ENCODE assay signal across 24 cellular contexts in genomic region chr1:178798232-178798861, GRCh38.
"Had no signal": no experiment of that assay in that cellular context is flagged by ENCODE, and none has a peak within 500 bp of the region (broad histone marks: within the 10 kb centered on the region; RNA-seq: fewer than 3 reads in every experiment).

No MANE protein-coding gene starts in this region.

- FAIRE-seq: pancreas had no signal

- DNase-seq: colonic mucosa; effector CD8-positive, alpha-beta T cell; heart left ventricle; hippocampal formation; kidney glomerular epithelial cell; lower lobe of right lung; natural killer cell; occipital lobe; pancreas; right cardiac atrium; stimulated activated CD4-positive, alpha-beta T cell treated with anti-CD3 and anti-CD28 coated beads, Interleukin-2, amount 100 ng/mL, for 48 hours; stimulated activated CD8-positive, alpha-beta memory T cell treated with anti-CD3 and anti-CD28 coated beads, Interleukin-4, amount 100 ng/mL, for 48 hours; stimulated activated naive CD8-positive, alpha-beta T cell treated with anti-CD3 and anti-CD28 coated beads, Interleukin-15, Interleukin-2, amounts not matched to agents 100 U/mL and 50 U/mL, for 24 hours; thyroid gland; upper lobe of left lung had no signal

- H3K9me3 ChIP-seq: colonic mucosa, lower lobe of right lung, pancreas, suprapubic skin, thyroid gland, upper lobe of left lung had no signal

- H3K36me3 ChIP-seq: colonic mucosa, heart left ventricle, lower lobe of right lung, pancreas, thyroid gland, upper lobe of left lung had no signal

- H3K27me3 Mint-ChIP-seq: memory B cell, progenitor cell of endocrine pancreas had no signal

- H3K9me3 Mint-ChIP-seq: memory B cell; natural killer cell; neural progenitor cell; stimulated activated effector memory CD8-positive, alpha-beta T cell treated with anti-CD3 and anti-CD28 coated beads, Interleukin-12 subunit alpha, Interleukin-12 subunit beta, amount 100 ng/mL, for 72 hours had no signal

- H3K36me3 Mint-ChIP-seq: natural killer cell; stimulated activated effector memory CD8-positive, alpha-beta T cell treated with anti-CD3 and anti-CD28 coated beads, Interleukin-12 subunit alpha, Interleukin-12 subunit beta, amount 100 ng/mL, for 72 hours had no signal

- H3K4me3 ChIP-seq: colonic mucosa, heart left ventricle, lower lobe of right lung, neural progenitor cell, pancreas, smooth muscle cell, suprapubic skin, thyroid gland, upper lobe of left lung had no signal

- H3K27ac Mint-ChIP-seq: memory B cell; mesothelial cell of epicardium; natural killer cell; neural progenitor cell; progenitor cell of endocrine pancreas; stimulated activated effector memory CD8-positive, alpha-beta T cell treated with anti-CD3 and anti-CD28 coated beads, Interleukin-12 subunit alpha, Interleukin-12 subunit beta, amount 100 ng/mL, for 72 hours had no signal

- H3K27me3 ChIP-seq: colonic mucosa, heart left ventricle, neural progenitor cell, pancreas, suprapubic skin, thyroid gland, upper lobe of left lung had no signal

- H3K4me1 ChIP-seq: colonic mucosa, heart left ventricle, lower lobe of right lung, neural progenitor cell, pancreas, suprapubic skin, upper lobe of left lung had no signal

- H3K4me3 Mint-ChIP-seq: memory B cell; mesothelial cell of epicardium; natural killer cell; neural progenitor cell; stimulated activated effector memory CD8-positive, alpha-beta T cell treated with anti-CD3 and anti-CD28 coated beads, Interleukin-12 subunit alpha, Interleukin-12 subunit beta, amount 100 ng/mL, for 72 hours had no signal

- H3K27ac ChIP-seq: colonic mucosa, heart left ventricle, lower lobe of right lung, neural progenitor cell, pancreas, suprapubic skin, upper lobe of left lung had no signal

- ATAC-seq: esophagus mucosa; heart left ventricle; left lobe of liver; lower lobe of right lung; pancreas; right cardiac atrium; stimulated activated effector memory CD8-positive, alpha-beta T cell treated with anti-CD3 and anti-CD28 coated beads, Interleukin-12 subunit alpha, Interleukin-12 subunit beta, amount 100 ng/mL, for 72 hours; stimulated activated naive CD8-positive, alpha-beta T cell treated with anti-CD3 and anti-CD28 coated beads, Interleukin-15, Interleukin-2, amounts not matched to agents 100 U/mL and 50 U/mL, for 24 hours had no signal

- H3K4me1 Mint-ChIP-seq: neural progenitor cell; stimulated activated effector memory CD8-positive, alpha-beta T cell treated with anti-CD3 and anti-CD28 coated beads, Interleukin-12 subunit alpha, Interleukin-12 subunit beta, amount 100 ng/mL, for 72 hours had no signal
